ENCODE assay signal across 28 cellular contexts in genomic region chr2:19787134-19787533, GRCh38.
DNase-seq lines count a peak whose midpoint lies in the region; ATAC-seq and TF ChIP-seq lines count a peak whose summit lies in the region.
"Had no signal": no experiment of that assay in that cellular context is flagged by ENCODE, and none has a peak within 500 bp of the region (broad histone marks: within the 10 kb centered on the region; RNA-seq: fewer than 3 reads in every experiment).

No MANE protein-coding gene starts in this region.

- WGBS in endodermal cell (ENCODE audit: insufficient coverage in 1 of 2, insufficient read length in 1 of 2), 2 experiments: 49 to 59% methylated on average over 9 to 11 of the region's 11 CpGs

- H3K9ac ChIP-seq in endodermal cell (ENCODE audit: extremely low read depth, low read length, poor library complexity, severe bottlenecking): no peak overlapping the region
- H3K9ac ChIP-seq: BLaER1 had no signal

- H3K27me3 Mint-ChIP-seq in CD8-positive, alpha-beta memory T cell: peaks cover 5 to 8% of the 10 kb centered on the region in 2 donors
- H3K27me3 Mint-ChIP-seq in endodermal cell (ENCODE audit: insufficient read depth): peaks cover 19% of the 10 kb centered on the region
- H3K27me3 Mint-ChIP-seq in nephron progenitor cell (ENCODE audit: low read depth, poor library complexity): peaks cover 9% of the 10 kb centered on the region
- H3K27me3 Mint-ChIP-seq: activated CD4-positive, alpha-beta T cell treated with anti-CD3 and anti-CD28 coated beads, Interleukin-2, amount 10 ng/mL, durations not matched to agents 24 days and 14 days had no signal

- ATAC-seq in HG03442 (IDR thresholded peaks at IDR 0.05; ENCODE audit: unreplicated experiment): no peak
- ATAC-seq in GM21447 (IDR thresholded peaks at IDR 0.05; ENCODE audit: unreplicated experiment): no peak
- ATAC-seq: activated T-cell treated with anti-CD3 and anti-CD28 coated beads, Interleukin-2, amount 50 U/mL, for 4 hours had no signal

- no peak overlapping the region for H3K27ac Mint-ChIP-seq in CD8-positive, alpha-beta memory T cell
- H3K27ac Mint-ChIP-seq in endodermal cell: peak overlapping the region; percentile 10
- H3K27ac Mint-ChIP-seq in nephron progenitor cell: peak overlapping the region; percentile 33
- H3K27ac Mint-ChIP-seq: activated CD4-positive, alpha-beta T cell treated with anti-CD3 and anti-CD28 coated beads, Interleukin-2, amount 10 ng/mL, durations not matched to agents 24 days and 14 days; activated naive CD8-positive, alpha-beta T cell treated with anti-CD3 and anti-CD28 coated beads, Interleukin-2, amount 10 ng/mL, durations not matched to agents 7 days and 5 days; stimulated activated naive CD8-positive, alpha-beta T cell treated with anti-CD3 and anti-CD28 coated beads, Interleukin-15, Interleukin-2, amounts not matched to agents 100 ng/mL and 50 ng/mL, for 24 hours had no signal

- POLR2A ChIA-PET in CD8-positive, alpha-beta memory T cell (lab: Charles Lee): no interaction called here
- POLR2A ChIA-PET in RWPE1 (lab: Yijun Ruan, JAX; ENCODE audit: low non-redundant PET): no interaction called here

- H3K4me1 ChIP-seq in CD8-positive, alpha-beta memory T cell (ENCODE audit: insufficient read depth, low read length): no peaks in the 10 kb centered on the region
- no peaks in the 10 kb centered on the region for H3K4me1 ChIP-seq in endodermal cell (ENCODE audit: control insufficient read depth, insufficient read depth, low read length)
- H3K4me1 ChIP-seq in tibial artery: peaks cover 0 to 19% (median 9%) of the 10 kb centered on the region in 4 donors
- H3K4me1 ChIP-seq: pancreas, testis had no signal

- H3K27ac ChIP-seq in CD8-positive, alpha-beta memory T cell (ENCODE audit: low read depth, low read length): peak overlapping the region; percentile 64
- peak overlapping the region; percentile 88 for H3K27ac ChIP-seq in RWPE1
- no peak overlapping the region for H3K27ac ChIP-seq in endodermal cell (ENCODE audit: low read depth, low read length)
- H3K27ac ChIP-seq in tibial artery: peak overlapping the region in 1 of 2 donors; percentile 25
- H3K27ac ChIP-seq: BLaER1, cardiac muscle cell, pancreas, testis, WERI-Rb-1 had no signal

- H3K27me3 ChIP-seq in CD8-positive, alpha-beta memory T cell (ENCODE audit: insufficient read depth, low read length, poor library complexity, severe bottlenecking): no peaks in the 10 kb centered on the region
- H3K27me3 ChIP-seq in endodermal cell (ENCODE audit: control insufficient read depth, insufficient read depth, low read length, poor library complexity, severe bottlenecking) (no peaks in the 10 kb centered on the region), tibial artery (no peaks in the 10 kb centered on the region)
- H3K27me3 ChIP-seq: BLaER1, cardiac muscle cell, esophagus squamous epithelium, pancreas, testis had no signal

- H3K36me3 Mint-ChIP-seq in CD8-positive, alpha-beta memory T cell: no peaks in the 10 kb centered on the region
- H3K36me3 Mint-ChIP-seq in endodermal cell (ENCODE audit: low read depth): no peaks in the 10 kb centered on the region
- no peaks in the 10 kb centered on the region for H3K36me3 Mint-ChIP-seq in nephron progenitor cell (ENCODE audit: low read depth)
- H3K36me3 Mint-ChIP-seq: activated naive CD8-positive, alpha-beta T cell treated with anti-CD3 and anti-CD28 coated beads, Interleukin-2, amount 10 ng/mL, durations not matched to agents 7 days and 5 days had no signal

- no peaks in the 10 kb centered on the region for H3K9me3 Mint-ChIP-seq in CD8-positive, alpha-beta memory T cell
- no peaks in the 10 kb centered on the region for H3K9me3 Mint-ChIP-seq in endodermal cell
- no peaks in the 10 kb centered on the region for H3K9me3 Mint-ChIP-seq in nephron progenitor cell
- H3K9me3 Mint-ChIP-seq: activated CD4-positive, alpha-beta T cell treated with anti-CD3 and anti-CD28 coated beads, Interleukin-2, amount 10 ng/mL, durations not matched to agents 24 days and 14 days; activated naive CD8-positive, alpha-beta T cell treated with anti-CD3 and anti-CD28 coated beads, Interleukin-2, amount 10 ng/mL, durations not matched to agents 7 days and 5 days; activated T-cell treated with anti-CD3 and anti-CD28 coated beads, Interleukin-2, amount 50 U/mL, for 4 hours; neural crest cell had no signal

- TF ChIP-seq CTCF in RWPE1 (conservative IDR thresholded peaks at IDR 0.05; ENCODE audit: low read depth) (no peak), endodermal cell (conservative IDR thresholded peaks at IDR 0.05) (no peak), nephron progenitor cell (IDR thresholded peaks at IDR 0.05) (no peak), tibial artery (IDR thresholded peaks at IDR 0.05) (no peak)

- no peak for DNase-seq in CD8-positive, alpha-beta memory T cell
- DNase-seq in RWPE1 (ENCODE audit: low spot score): no peak
- peak; percentile 66 for DNase-seq in endodermal cell
- DNase-seq in nephron progenitor cell: no peak
- no peak for DNase-seq in tibial artery
- DNase-seq in posterior vena cava (ENCODE audit: low spot score): no peak
- DNase-seq: activated CD4-positive, alpha-beta T cell treated with anti-CD3 and anti-CD28 coated beads, Interleukin-2, amount 10 ng/mL, durations not matched to agents 24 days and 14 days; activated gamma-delta T cell; activated naive CD8-positive, alpha-beta T cell treated with anti-CD3 and anti-CD28 coated beads, Interleukin-2, amount 10 ng/mL, durations not matched to agents 7 days and 5 days; activated T-cell treated with anti-CD3 and anti-CD28 coated beads, Interleukin-2, amount 50 U/mL, for 4 hours; aorta; DMS79; esophagus squamous epithelium; foreskin melanocyte; left cardiac atrium; NCI-H1436; NCI-H345; pancreas; stimulated activated CD4-positive, alpha-beta T cell treated with anti-CD3 and anti-CD28 coated beads, Interleukin-1b, Interleukin-23, amount 100 ng/mL, for 48 hours; SW 1271; testis; WERI-Rb-1 had no signal

- no peaks in the 10 kb centered on the region for H3K9me3 ChIP-seq in CD8-positive, alpha-beta memory T cell (ENCODE audit: low read length)
- no peaks in the 10 kb centered on the region for H3K9me3 ChIP-seq in endodermal cell (ENCODE audit: control insufficient read depth, low read length)
- H3K9me3 ChIP-seq in tibial artery: no peaks in the 10 kb centered on the region
- H3K9me3 ChIP-seq: BLaER1, esophagus squamous epithelium, pancreas, testis had no signal

- no peak overlapping the region for H3K4me3 Mint-ChIP-seq in CD8-positive, alpha-beta memory T cell
- no peak overlapping the region for H3K4me3 Mint-ChIP-seq in endodermal cell
- no peak overlapping the region for H3K4me3 Mint-ChIP-seq in nephron progenitor cell
- H3K4me3 Mint-ChIP-seq: activated CD4-positive, alpha-beta T cell treated with anti-CD3 and anti-CD28 coated beads, Interleukin-2, amount 10 ng/mL, durations not matched to agents 24 days and 14 days; activated naive CD8-positive, alpha-beta T cell treated with anti-CD3 and anti-CD28 coated beads, Interleukin-2, amount 10 ng/mL, durations not matched to agents 7 days and 5 days; activated T-cell treated with anti-CD3 and anti-CD28 coated beads, Interleukin-2, amount 50 U/mL, for 4 hours; neural crest cell; stimulated activated naive CD8-positive, alpha-beta T cell treated with anti-CD3 and anti-CD28 coated beads, Interleukin-15, Interleukin-2, amounts not matched to agents 100 ng/mL and 50 ng/mL, for 24 hours had no signal

- no peaks in the 10 kb centered on the region for H3K4me1 Mint-ChIP-seq in CD8-positive, alpha-beta memory T cell
- peaks cover 23% of the 10 kb centered on the region for H3K4me1 Mint-ChIP-seq in endodermal cell
- peaks cover 27% of the 10 kb centered on the region for H3K4me1 Mint-ChIP-seq in nephron progenitor cell
- H3K4me1 Mint-ChIP-seq: activated CD4-positive, alpha-beta T cell treated with anti-CD3 and anti-CD28 coated beads, Interleukin-2, amount 10 ng/mL, durations not matched to agents 24 days and 14 days; activated naive CD8-positive, alpha-beta T cell treated with anti-CD3 and anti-CD28 coated beads, Interleukin-2, amount 10 ng/mL, durations not matched to agents 7 days and 5 days; neural crest cell had no signal

- H3K4me3 ChIP-seq in CD8-positive, alpha-beta memory T cell (ENCODE audit: low read length): no peak overlapping the region
- no peak overlapping the region for H3K4me3 ChIP-seq in endodermal cell (ENCODE audit: low read length)
- no peak overlapping the region for H3K4me3 ChIP-seq in tibial artery
- H3K4me3 ChIP-seq: BLaER1, cardiac muscle cell, esophagus squamous epithelium, pancreas, testis had no signal

- CTCF ChIA-PET in CD8-positive, alpha-beta memory T cell (lab: Charles Lee): no interaction called here
- CTCF ChIA-PET in RWPE1 (lab: Yijun Ruan, JAX): no interaction called here

- intact Hi-C loops in tibial artery (cut with DNase I; ENCODE audit: low total_unique reads) (no loop called here), posterior vena cava (cut with DNase I) (no loop called here)

- H3K36me3 ChIP-seq in CD8-positive, alpha-beta memory T cell (ENCODE audit: insufficient read depth, low read length): no peaks in the 10 kb centered on the region
- H3K36me3 ChIP-seq in endodermal cell (ENCODE audit: control insufficient read depth, insufficient read depth, low read length) (no peaks in the 10 kb centered on the region), tibial artery (no peaks in the 10 kb centered on the region)
- H3K36me3 ChIP-seq: BLaER1, cardiac muscle cell, esophagus squamous epithelium, pancreas, WERI-Rb-1 had no signal

Comparison
In these comparisons a context has a peak if more than half of its experiments do, and no peak if none do; other contexts are left out.
1. H3K27ac Mint-ChIP-seq: peak in endodermal cell (single experiment) and nephron progenitor cell (single experiment); none in CD8-positive, alpha-beta memory T cell (0 of 8).